In the genomic region with DNA sequence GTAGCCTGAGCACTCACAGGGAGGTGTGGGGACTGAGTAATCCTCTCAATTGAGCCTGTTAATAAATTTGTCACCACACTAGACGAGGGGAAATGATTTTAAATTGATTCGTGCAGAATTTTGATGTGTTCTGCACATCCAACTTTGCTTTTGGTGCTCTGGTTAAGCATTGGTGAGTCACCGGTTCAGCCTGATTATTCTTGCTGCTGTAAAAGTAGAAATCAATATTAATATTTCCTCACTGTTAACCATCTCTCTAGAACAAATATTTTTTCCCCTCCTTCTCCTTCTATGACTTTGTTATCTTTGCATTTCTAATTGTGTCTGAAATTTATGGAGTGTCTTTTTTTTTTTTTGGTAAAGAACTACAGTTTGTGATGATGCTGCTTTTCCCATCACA, we compare ENCODE assay signal across 19 cellular contexts.
"Had no signal": no experiment of that assay in that cellular context is flagged by ENCODE, and none has a peak within 500 bp of the region (broad histone marks: within the 10 kb centered on the region; RNA-seq: fewer than 3 reads in every experiment).

No MANE protein-coding gene starts in this region.

- H3K4me1 ChIP-seq: pancreas, sigmoid colon, stomach, thyroid gland, vagina had no signal

- ATAC-seq: left lobe of liver; natural killer cell; right cardiac atrium; stimulated activated effector memory CD8-positive, alpha-beta T cell treated with anti-CD3 and anti-CD28 coated beads, Interleukin-12 subunit alpha, Interleukin-12 subunit beta, amount 100 ng/mL, for 72 hours had no signal

- H3K9me3 ChIP-seq: pancreas, sigmoid colon, stomach, thyroid gland, vagina had no signal

- H3K4me3 Mint-ChIP-seq: memory B cell; natural killer cell; stimulated activated effector memory CD8-positive, alpha-beta T cell treated with anti-CD3 and anti-CD28 coated beads, Interleukin-12 subunit alpha, Interleukin-12 subunit beta, amount 100 ng/mL, for 72 hours had no signal

- H3K4me3 ChIP-seq: dorsolateral prefrontal cortex, lung, pancreas, sigmoid colon, stomach, thyroid gland, vagina had no signal

- H3K36me3 Mint-ChIP-seq: memory B cell; natural killer cell; stimulated activated effector memory CD8-positive, alpha-beta T cell treated with anti-CD3 and anti-CD28 coated beads, Interleukin-12 subunit alpha, Interleukin-12 subunit beta, amount 100 ng/mL, for 72 hours had no signal

- H3K27ac Mint-ChIP-seq: memory B cell; natural killer cell; stimulated activated effector memory CD8-positive, alpha-beta T cell treated with anti-CD3 and anti-CD28 coated beads, Interleukin-12 subunit alpha, Interleukin-12 subunit beta, amount 100 ng/mL, for 72 hours had no signal

- H3K4me1 Mint-ChIP-seq: memory B cell; natural killer cell; stimulated activated effector memory CD8-positive, alpha-beta T cell treated with anti-CD3 and anti-CD28 coated beads, Interleukin-12 subunit alpha, Interleukin-12 subunit beta, amount 100 ng/mL, for 72 hours had no signal

- DNase-seq: dorsolateral prefrontal cortex; effector CD4-positive, alpha-beta T cell; head of caudate nucleus; natural killer cell; occipital lobe; pancreas; right cardiac atrium; sigmoid colon; stimulated activated CD4-positive, alpha-beta T cell treated with anti-CD3 and anti-CD28 coated beads, Interleukin-2, amount 100 ng/mL, for 24 hours; stimulated activated CD4-positive, alpha-beta T cell treated with anti-CD3 and anti-CD28 coated beads, Interleukin-4, amount 100 ng/mL, for 24 hours; stimulated activated naive CD4-positive, alpha-beta T cell treated with Interleukin-2 at 50 U/mL for 16 hours; stomach; thyroid gland; trophoblast cell had no signal

- H3K36me3 ChIP-seq: pancreas, sigmoid colon, stomach, thyroid gland, vagina had no signal

- H3K27ac ChIP-seq: dorsolateral prefrontal cortex, pancreas, sigmoid colon, stomach, thyroid gland, vagina had no signal

- H3K27me3 Mint-ChIP-seq: memory B cell had no signal

- H3K27me3 ChIP-seq: sigmoid colon, thyroid gland, vagina had no signal
